ENCODE assay signal across 16 cellular contexts in the genomic region with DNA sequence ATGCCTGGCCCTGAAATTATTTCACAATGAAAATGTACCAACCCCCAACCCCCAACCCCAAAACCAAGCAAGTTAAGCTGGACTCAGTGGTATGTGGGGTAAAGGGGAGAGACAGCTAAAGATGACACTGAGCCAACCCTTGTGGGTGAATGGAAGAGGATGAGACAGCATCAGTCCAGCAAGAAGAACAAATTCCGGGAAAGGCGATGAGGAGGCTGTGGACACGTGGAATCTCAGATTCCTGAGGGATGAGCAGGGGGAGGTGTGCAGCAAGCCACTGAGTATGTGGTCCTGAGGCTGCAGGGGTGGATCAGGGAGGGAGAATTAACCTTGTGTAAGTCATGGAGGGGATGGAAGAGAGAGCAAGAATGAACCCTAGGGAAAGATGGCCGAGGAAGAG. TPM values are rescaled to one million over a fixed set of nuclear protein-coding genes. Genes with fewer than 3 reads are reported as not detected.
DNase-seq lines count a peak whose midpoint lies in the region; ATAC-seq and TF ChIP-seq lines count a peak whose summit lies in the region.
"Had no signal": no experiment of that assay in that cellular context is flagged by ENCODE, and none has a peak within 500 bp of the region (broad histone marks: within the 10 kb centered on the region; RNA-seq: fewer than 3 reads in every experiment).

No MANE protein-coding gene starts in this region.

- no peaks in the 10 kb centered on the region for H4K20me1 ChIP-seq in GM23248 (ENCODE audit: insufficient read depth)

- no peak overlapping the region for H2AFZ ChIP-seq in GM23248

- H3K36me3 ChIP-seq in GM23248 (ENCODE audit: low read depth), result no peaks in the 10 kb centered on the region
- H3K36me3 ChIP-seq: BE2C had no signal

- H3K4me2 ChIP-seq in GM23248 (ENCODE audit: unreplicated experiment), result no peak overlapping the region

- no peaks in the 10 kb centered on the region for H3K9me2 ChIP-seq in GM23248 (ENCODE audit: insufficient read depth)

- H3K79me2 ChIP-seq in GM23248 (ENCODE audit: insufficient read depth), result no peaks in the 10 kb centered on the region

- no peaks in the 10 kb centered on the region for H3K4me1 ChIP-seq in GM23248 (ENCODE audit: insufficient read depth)
- H3K4me1 ChIP-seq: BE2C had no signal

- ATAC-seq in GM18858 (IDR thresholded peaks at IDR 0.05; ENCODE audit: unreplicated experiment), result no peak

- 55% methylated on average over 4 of the region's 4 CpGs for WGBS in GM23248 (ENCODE audit: low coverage in 1 of 2, low lambda C conversion rate in 2 of 2, missing lambda C conversion rate in 2 of 2), 2 experiments

- H3K27me3 ChIP-seq in GM23248 (replicated peaks; ENCODE audit: insufficient read depth), result peaks cover 15% of the 10 kb centered on the region; the same call in 1 of the 2 replicates
- H3K27me3 ChIP-seq: BE2C had no signal

- no peak for TF ChIP-seq CTCF in fibroblast of mammary gland (conservative IDR thresholded peaks at IDR 0.05; ENCODE audit: control insufficient read depth, insufficient read depth, low read depth, low read length)

- no peak overlapping the region for H3K4me3 ChIP-seq in GM23248
- H3K4me3 ChIP-seq in fibroblast of mammary gland (ENCODE audit: control insufficient read depth, low read depth, low read length), result no peak overlapping the region

- no peak overlapping the region for H3K9ac ChIP-seq in GM23248

- DNase-seq in EH (ENCODE audit: low read depth) (peak; percentile 85), GM23248 (peak; percentile 18), fibroblast of mammary gland (ENCODE audit: low read depth) (peak; percentile 71), posterior vena cava (ENCODE audit: low spot score) (peak; percentile 17), DMS53 treated with DMSO at 0.1 percent for 48 hours (lab: John Stamatoyannopoulos, UW; ENCODE audit: unreplicated experiment) (no peak), NCI-H2227 (lab: John Stamatoyannopoulos, UW; ENCODE audit: unreplicated experiment) (no peak)
- DNase-seq: BE2C; C1 segment of cervical spinal cord; CD4-positive, CD25-positive, alpha-beta regulatory T cell; CD8-positive, alpha-beta memory T cell; COR-L47; DMS 273 treated with DMSO at 0.1 percent for 48 hours; DMS79; H9; KG1 had no signal

- intact Hi-C loops in posterior vena cava (cut with DNase I), result no loop called here

- no peaks in the 10 kb centered on the region for H3K9me3 ChIP-seq in GM23248 (ENCODE audit: low read depth)
- H3K9me3 ChIP-seq: BE2C had no signal

- H3K27ac ChIP-seq in GM23248, result no peak overlapping the region

- H3F3A ChIP-seq in GM23248 (ENCODE audit: insufficient read depth), result no peaks in the 10 kb centered on the region

- in situ Hi-C loops in GM23248 (cut with MboI), result no loop called here

RNA-seq across cellular contexts. Expression of gene ZNF362, which starts 14.4 kb away (rescaled TPM):
- total RNA-seq in GM23248 (2014; rRNA removed; shearing (Covaris generic)), result 9.6 and 9.7 TPM in 2 replicates
- polyA plus RNA-seq in GM23248 (2016; fragmentation: Nextera tagmentation; extraction: Ambion mirVana), result 26.0 and 28.8 TPM in 2 replicates
- 10 to 100 TPM; 25.8 to 37.0 TPM for total RNA-seq in posterior vena cava

Comparison
In these comparisons a context has a peak if more than half of its experiments do, and no peak if none do; other contexts are left out.
1. DNase-seq: peak in EH (single experiment), GM23248 (single experiment), fibroblast of mammary gland (single experiment) and posterior vena cava (single experiment); none in DMS53 treated with DMSO at 0.1 percent for 48 hours (single experiment) and NCI-H2227 (single experiment).